In genomic region chr13:78772933-78773332, GRCh38 we compare ENCODE assay signal across 5 cellular contexts.
"Had no signal": no experiment of that assay in that cellular context is flagged by ENCODE, and none has a peak within 500 bp of the region (broad histone marks: within the 10 kb centered on the region; RNA-seq: fewer than 3 reads in every experiment).

No MANE protein-coding gene starts in this region.

- DNase-seq: H9, HCEC 1CT, IMR-90 had no signal

- H3K27ac Mint-ChIP-seq: GM23338, H9 had no signal

- ATAC-seq: GM23338, K562 had no signal

- H3K4me3 ChIP-seq: GM23338, K562 had no signal

- H3K4me3 Mint-ChIP-seq: GM23338, H9 had no signal

- H3K9me3 Mint-ChIP-seq: GM23338, H9 had no signal
